In the genomic region with DNA sequence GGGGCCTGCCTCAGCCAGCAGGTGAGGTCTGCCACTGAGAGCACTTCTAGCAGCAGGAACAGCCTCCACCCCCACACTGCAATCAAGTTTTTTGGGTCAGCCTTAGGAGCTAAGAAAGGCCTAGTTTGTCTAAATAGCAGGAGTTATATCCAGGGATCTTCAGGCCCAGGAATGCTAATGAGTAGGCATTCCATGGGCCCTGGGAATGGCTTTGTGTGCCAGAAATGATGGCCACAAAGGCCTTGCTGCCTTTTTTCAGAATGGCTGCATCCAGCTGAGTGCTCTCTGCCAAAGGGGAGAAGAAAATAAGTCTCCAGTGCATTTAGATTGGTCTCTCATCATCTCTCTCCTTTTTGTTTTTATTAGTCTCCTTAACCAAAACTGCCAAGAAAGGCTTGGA, we compare ENCODE assay signal across 21 cellular contexts. TPM values are rescaled to one million over a fixed set of nuclear protein-coding genes. Genes with fewer than 3 reads are reported as not detected.
DNase-seq lines count a peak whose midpoint lies in the region; ATAC-seq and TF ChIP-seq lines count a peak whose summit lies in the region.
"Had no signal": no experiment of that assay in that cellular context is flagged by ENCODE, and none has a peak within 500 bp of the region (broad histone marks: within the 10 kb centered on the region; RNA-seq: fewer than 3 reads in every experiment).

No MANE protein-coding gene starts in this region.

- no peaks in the 10 kb centered on the region for H3K9me3 Mint-ChIP-seq in WTC11
- H3K9me3 Mint-ChIP-seq: nephron progenitor cell had no signal

- H3K36me3 Mint-ChIP-seq in WTC11, result peaks cover 44% of the 10 kb centered on the region

- no peak overlapping the region for H3K27ac ChIP-seq in DND-41 (ENCODE audit: low read length)
- H3K27ac ChIP-seq: esophagus muscularis mucosa, gastrocnemius medialis, KMS-11 had no signal

- CTCF ChIA-PET in WTC11 (lab: Charles Lee), result interaction anchor here (1.4 kb wide), 1 partner anchor 15 kb away, joined by 4 read pairs; no protein-coding TSS in a partner anchor

- H3K4me3 ChIP-seq in AG10803 (ENCODE audit: low read length), result no peak overlapping the region
- no peak overlapping the region for H3K4me3 ChIP-seq in DND-41 (ENCODE audit: low read depth in 1 of 2, low read length in 2 of 2)
- H3K4me3 ChIP-seq: esophagus muscularis mucosa, gastrocnemius medialis had no signal

- TF ChIP-seq CTCF in AG10803 (conservative IDR thresholded peaks at IDR 0.05; ENCODE audit: low read length), result no peak
- TF ChIP-seq CTCF in DND-41 (IDR thresholded peaks at IDR 0.05; ENCODE audit: borderline replicate concordance, extremely low read depth, low read length, poor library complexity, severe bottlenecking), result no peak
- TF ChIP-seq CTCF in WTC11 (IDR thresholded peaks at IDR 0.05), result no peak

- no peak overlapping the region for H2AFZ ChIP-seq in DND-41 (ENCODE audit: low read depth, low read length)

- no peaks in the 10 kb centered on the region for H3K27me3 Mint-ChIP-seq in WTC11 (ENCODE audit: low read depth)

- POLR2A ChIA-PET in WTC11 (lab: Charles Lee), result no interaction called here

- H3K79me2 ChIP-seq in DND-41 (ENCODE audit: insufficient read depth, low read length), result peaks cover 69% of the 10 kb centered on the region

- peak; percentile 9 for DNase-seq in AG10803 (ENCODE audit: low read depth)
- no peak for DNase-seq in DND-41
- no peak for DNase-seq in WTC11 (ENCODE audit: low spot score)
- DNase-seq in medulla oblongata (ENCODE audit: extremely low spot score), result peak; percentile 24
- no peak for DNase-seq in NCI-H2029 (lab: John Stamatoyannopoulos, UW)
- DNase-seq in GM19238 (ENCODE audit: insufficient read length, low spot score), result no peak
- DNase-seq: activated CD8-positive, alpha-beta memory T cell treated with anti-CD3 and anti-CD28 coated beads for 24 hours; effector memory CD4-positive, alpha-beta T cell; gastrocnemius medialis; left ventricle myocardium superior; MV-4-11; NCI-H1694 treated with DMSO at 0.1 percent for 48 hours; NCI-H69; nephron progenitor cell; stimulated activated CD4-positive, alpha-beta T cell treated with anti-CD3 and anti-CD28 coated beads, Interleukin-15, amount 100 ng/mL, for 24 hours; stimulated activated CD8-positive, alpha-beta memory T cell treated with anti-CD3 and anti-CD28 coated beads, Interleukin-4, amount 100 ng/mL, for 48 hours had no signal

- no peaks in the 10 kb centered on the region for H3K27me3 ChIP-seq in DND-41 (ENCODE audit: insufficient read depth, low read length, poor library complexity)
- H3K27me3 ChIP-seq: esophagus muscularis mucosa, gastrocnemius medialis had no signal

- H3K9me3 ChIP-seq in DND-41 (ENCODE audit: insufficient read depth, low read length, severe bottlenecking), result no peaks in the 10 kb centered on the region
- H3K9me3 ChIP-seq: esophagus muscularis mucosa, gastrocnemius medialis had no signal

- peaks cover 53% of the 10 kb centered on the region for H3K36me3 ChIP-seq in DND-41 (ENCODE audit: insufficient read depth, low read length)

- ATAC-seq in DND-41 (ENCODE audit: insufficient read depth, low read depth) (no peak), WTC11 (no peak), HG03565 (IDR thresholded peaks at IDR 0.05; ENCODE audit: unreplicated experiment) (no peak)
- ATAC-seq: gastrocnemius medialis, left ventricle myocardium superior, sciatic nerve, SK-N-SH treated with all-trans-retinoic acid at 6 μM for 48 hours had no signal

- H3K4me2 ChIP-seq in DND-41 (ENCODE audit: insufficient read depth, low read length), result peak overlapping the region; percentile 90; the same call in 1 of the 2 replicates
- H3K4me2 ChIP-seq: KMS-11 had no signal

- peaks cover 36% of the 10 kb centered on the region for H3K4me1 ChIP-seq in DND-41 (ENCODE audit: insufficient read depth, low read length)

- no peak overlapping the region for H3K4me3 Mint-ChIP-seq in WTC11
- H3K4me3 Mint-ChIP-seq: nephron progenitor cell had no signal

- peak overlapping the region; percentile 66 for H3K27ac Mint-ChIP-seq in WTC11
- H3K27ac Mint-ChIP-seq: nephron progenitor cell had no signal

- H3K9ac ChIP-seq in DND-41 (ENCODE audit: low read depth, low read length), result no peak overlapping the region
- H3K9ac ChIP-seq: KMS-11 had no signal

- peaks cover 61% of the 10 kb centered on the region for H4K20me1 ChIP-seq in DND-41 (ENCODE audit: insufficient read depth, low read length)

- H3K4me1 Mint-ChIP-seq in WTC11, result peaks cover 21% of the 10 kb centered on the region

TF ChIP-seq in WTC11, 78 proteins besides CTCF, POLR2A, EP300 and RAD21:
- no peak for TF ChIP-seq TEAD4 (CRISPR knock-in tag; IDR thresholded peaks at IDR 0.05)

RNA-seq across cellular contexts. Expression of a gene that starts 2.8 kb away (rescaled TPM):
- 40.9 to 54.6 TPM (median 43.0 TPM) in 3 replicates for total RNA-seq in WTC11 (2021)

RNA-seq across cellular contexts. Expression of a gene that starts 3.1 kb away (rescaled TPM):
- 46.5 to 53.5 TPM (median 48.6 TPM) in 3 replicates for total RNA-seq in WTC11 (2021)

RNA-seq across cellular contexts. Expression of a gene that starts 34.2 kb away (rescaled TPM):
- total RNA-seq in WTC11 (2021), result 1.3 to 1.5 TPM (median 1.5 TPM) in 3 replicates

RNA-seq across cellular contexts. Expression of a gene that starts 44.4 kb away (rescaled TPM):
- 127 to 179 TPM (median 136 TPM) in 3 replicates for total RNA-seq in WTC11 (2021)

RNA-seq across cellular contexts. Expression of a gene that starts 57.5 kb away (rescaled TPM):
- 43.4 to 51.6 TPM (median 50.6 TPM) in 3 replicates for total RNA-seq in WTC11 (2021)

Comparison
In these comparisons a context has a peak if more than half of its experiments do, and no peak if none do; other contexts are left out.
1. DNase-seq: peak in AG10803 (single experiment) and medulla oblongata (single experiment); none in DND-41 (single experiment), WTC11 (single experiment), NCI-H2029 (single experiment) and GM19238 (single experiment).